Comparison of ENCODE assay signal across 19 cellular contexts in the genomic region with DNA sequence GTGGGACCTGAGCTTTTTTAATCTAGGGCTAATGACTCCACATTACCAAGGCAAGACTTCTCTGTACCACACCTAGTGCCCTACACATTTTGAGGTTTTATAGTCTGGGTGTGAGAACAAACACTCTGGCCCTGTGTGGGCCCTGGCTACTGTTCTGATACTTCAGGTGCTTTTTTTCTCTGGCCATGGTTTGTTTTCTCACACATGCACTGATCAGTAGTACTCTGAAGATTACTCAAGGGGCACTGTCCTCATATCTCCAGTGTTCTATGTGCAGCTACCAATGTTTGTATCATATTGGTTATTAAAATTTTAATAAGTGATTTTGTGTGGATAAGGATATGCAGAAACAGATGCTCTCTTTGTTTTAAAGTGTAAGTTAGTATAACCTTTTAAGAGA. TPM values are rescaled to one million over a fixed set of nuclear protein-coding genes. Genes with fewer than 3 reads are reported as not detected.
A peak's percentile ranks its signal among the peaks of the same experiment; 100 is the strongest.
DNase-seq lines count a peak whose midpoint lies in the region; ATAC-seq, FAIRE-seq and TF ChIP-seq lines count a peak whose summit lies in the region.
"Had no signal": no experiment of that assay in that cellular context is flagged by ENCODE, and none has a peak within 500 bp of the region (broad histone marks: within the 10 kb centered on the region; RNA-seq: fewer than 3 reads in every experiment).

No MANE protein-coding gene starts in this region.

- H3K36me3 Mint-ChIP-seq in activated CD4-positive, alpha-beta memory T cell treated with anti-CD3 and anti-CD28 coated beads for 36 hours = peaks cover 25% of the 10 kb centered on the region

- SMC1A ChIA-PET in GM12878 (lab: Charles Lee; ENCODE audit: uncharacterized antibody, unreplicated experiment) = no interaction called here

- TF ChIP-seq EP300 in GM12878 (IDR thresholded peaks at IDR 0.05; ENCODE audit: borderline replicate concordance in 1 of 2, control insufficient read depth in 1 of 2, low read depth in 2 of 2, low read length in 2 of 2) = no peak

- no peak for TF ChIP-seq RAD21 in GM12878 (IDR thresholded peaks at IDR 0.05; ENCODE audit: insufficient read depth, low read depth, low read length)

- H3K9ac ChIP-seq in GM12878 (ENCODE audit: control insufficient read depth, insufficient read depth, low read length) = no peak overlapping the region

- no peak for FAIRE-seq in GM12878 (lab: Jason Lieb, UNC)
- FAIRE-seq: GM18507 had no signal

- DNase-seq in GM12878 (ENCODE audit: low read depth, low spot score) (no peak), DMS53 treated with DMSO at 0.1 percent for 48 hours (lab: John Stamatoyannopoulos, UW; ENCODE audit: unreplicated experiment) (no peak), SIG-M5 treated with dmso at 0.1 percent for 504 hours (lab: John Stamatoyannopoulos, UW; ENCODE audit: unreplicated experiment) (no peak)
- DNase-seq in activated CD4-positive, alpha-beta memory T cell treated with anti-CD3 and anti-CD28 coated beads for 36 hours = no peak
- DNase-seq: CD4-positive, CD25-positive, alpha-beta regulatory T cell; IMR-90; Karpas-422; MG63; NCI-H1092; NCI-H2081 treated with DMSO at 0.1 percent for 48 hours; NCI-H510A treated with DMSO at 0.1 percent for 48 hours had no signal

- no peak overlapping the region for H2AFZ ChIP-seq in GM12878 (ENCODE audit: control insufficient read depth, low read depth, low read length)
- H2AFZ ChIP-seq: GM23338 had no signal

- POLR2A ChIA-PET in GM12878 (lab: Charles Lee) = no interaction called here
- POLR2A ChIA-PET in activated CD4-positive, alpha-beta memory T cell treated with anti-CD3 and anti-CD28 coated beads for 36 hours (lab: Charles Lee) = no interaction called here

- H3K27me3 Mint-ChIP-seq in activated CD4-positive, alpha-beta memory T cell treated with anti-CD3 and anti-CD28 coated beads for 36 hours = no peaks in the 10 kb centered on the region
- H3K27me3 Mint-ChIP-seq: B cell; CD4-positive, CD25-positive, alpha-beta regulatory T cell had no signal

- RAD21 ChIA-PET in GM12878 (lab: Charles Lee; ENCODE audit: unreplicated experiment) = no interaction called here

- H3K9me3 Mint-ChIP-seq in activated CD4-positive, alpha-beta memory T cell treated with anti-CD3 and anti-CD28 coated beads for 36 hours = peaks cover 21% of the 10 kb centered on the region

- H3K4me2 ChIP-seq in GM12878 (ENCODE audit: control insufficient read depth, insufficient read depth) = no peak overlapping the region
- H3K4me2 ChIP-seq: GM23338 had no signal

- peaks cover 3% of the 10 kb centered on the region; the same call in 2 of the 3 replicates for H3K9me3 ChIP-seq in GM12878 (replicated peaks; ENCODE audit: control insufficient read depth, insufficient read depth, low read length)

- H3K27ac Mint-ChIP-seq in activated CD4-positive, alpha-beta memory T cell treated with anti-CD3 and anti-CD28 coated beads for 36 hours = no peak overlapping the region
- H3K27ac Mint-ChIP-seq: B cell; GM23338; T-helper 2 cell treated with Interferon-gamma antibody and Interleukin-4, amounts not matched to agents 5 μg/mL and 100 μg/mL, for 36 hours had no signal

- H3K4me1 Mint-ChIP-seq in activated CD4-positive, alpha-beta memory T cell treated with anti-CD3 and anti-CD28 coated beads for 36 hours (ENCODE audit: low read depth) = peaks cover 4% of the 10 kb centered on the region

- TF ChIP-seq POLR2A in GM12878 (IDR thresholded peaks at IDR 0.05; ENCODE audit: low read depth, low read length) = no peak

- no peak overlapping the region for H3K4me3 Mint-ChIP-seq in activated CD4-positive, alpha-beta memory T cell treated with anti-CD3 and anti-CD28 coated beads for 36 hours
- H3K4me3 Mint-ChIP-seq: B cell; GM23338; T-helper 2 cell treated with Interferon-gamma antibody and Interleukin-4, amounts not matched to agents 5 μg/mL and 100 μg/mL, for 36 hours had no signal

- H3K4me1 ChIP-seq in GM12878 (ENCODE audit: control insufficient read depth, insufficient read depth, low read length) = no peaks in the 10 kb centered on the region

- no peaks in the 10 kb centered on the region for H4K20me1 ChIP-seq in GM12878 (ENCODE audit: control insufficient read depth, insufficient read depth)

- H3K4me3 ChIP-seq in GM12878 = no peak overlapping the region
- H3K4me3 ChIP-seq: GM23338, MG63 had no signal

- BruUV-seq in GM12878 (replicated peaks; lab: Mats Ljungman, UMichigan) = no TSS peak

- ATAC-seq in GM18502 (IDR thresholded peaks at IDR 0.05; ENCODE audit: poor library complexity, unreplicated experiment) = peak; percentile 42
- peak; percentile 45 for ATAC-seq in GM19351 (IDR thresholded peaks at IDR 0.05; ENCODE audit: unreplicated experiment)
- ATAC-seq in HG03159 (IDR thresholded peaks at IDR 0.05; ENCODE audit: unreplicated experiment) = peak; percentile 56
- peak; percentile 71 for ATAC-seq in GM12878
- no peak for ATAC-seq in esophagus mucosa
- ATAC-seq: GM23338 had no signal

- H3K27me3 ChIP-seq in GM12878 (replicated peaks in 1 of 2; ENCODE audit: control insufficient read depth in 2 of 2, insufficient read depth in 2 of 2, low read length in 1 of 2) = no peaks in the 10 kb centered on the region
- H3K27me3 ChIP-seq: MG63 had no signal

- no peak overlapping the region for H3K27ac ChIP-seq in GM12878 (ENCODE audit: control insufficient read depth, insufficient read depth)

- H3K79me2 ChIP-seq in GM12878 (ENCODE audit: control insufficient read depth, insufficient read depth, low read length) = no peaks in the 10 kb centered on the region

- intact Hi-C loops in GM12878 (cut with micrococcal nuclease; ENCODE audit: unreplicated experiment) = no loop called here
- intact Hi-C loops in activated CD4-positive, alpha-beta memory T cell treated with anti-CD3 and anti-CD28 coated beads for 36 hours (cut with micrococcal nuclease) = no loop called here

- TF ChIP-seq CTCF in GM12878 (IDR thresholded peaks at IDR 0.05 in 2 of 3, conservative IDR thresholded peaks at IDR 0.05 in 1 of 3; ENCODE audit: control insufficient read depth in 2 of 3, extremely low read depth in 1 of 3, insufficient read depth in 1 of 3, low read depth in 3 of 3, low read length in 3 of 3) = no peak

- CTCF ChIA-PET in GM12878 (lab: Yijun Ruan, JAX) = no interaction called here
- CTCF ChIA-PET in activated CD4-positive, alpha-beta memory T cell treated with anti-CD3 and anti-CD28 coated beads for 36 hours (lab: Charles Lee) = interaction anchor here (0.6 kb wide), 1 partner anchor 297 kb away, joined by 3 read pairs; no protein-coding TSS in a partner anchor

- in situ Hi-C loops in GM12878 (cut with MboI) = no loop called here

- no peaks in the 10 kb centered on the region for H3K36me3 ChIP-seq in GM12878 (ENCODE audit: control insufficient read depth in 2 of 2, insufficient read depth in 2 of 2, low read length in 1 of 2)
- H3K36me3 ChIP-seq: MG63 had no signal

TF ChIP-seq in GM12878, 131 proteins besides CTCF, POLR2A, EP300 and RAD21:
- TF ChIP-seq YY1 (IDR thresholded peaks at IDR 0.05; ENCODE audit: low read depth, low read length) = no peak
- TF ChIP-seq E2F4 (IDR thresholded peaks at IDR 0.05; ENCODE audit: low read depth, low read length) = no peak
- TF ChIP-seq ZNF217 (IDR thresholded peaks at IDR 0.05) = no peak
- no peak for TF ChIP-seq HDAC6 (IDR thresholded peaks at IDR 0.05; ENCODE audit: unreplicated experiment)
- TF ChIP-seq PML (IDR thresholded peaks at IDR 0.05; ENCODE audit: low read length) = no peak
- TF ChIP-seq IKZF1 (conservative IDR thresholded peaks at IDR 0.05) = no peak
- no peak for TF ChIP-seq WRNIP1 (IDR thresholded peaks at IDR 0.05; ENCODE audit: borderline replicate concordance, low read depth, low read length)
- TF ChIP-seq ZSCAN29 (IDR thresholded peaks at IDR 0.05) = no peak
- TF ChIP-seq NBN (IDR thresholded peaks at IDR 0.05) = no peak
- TF ChIP-seq FOS (IDR thresholded peaks at IDR 0.05; ENCODE audit: borderline replicate concordance, extremely low read depth, insufficient read length) = no peak
- no peak for TF ChIP-seq ATF7 (IDR thresholded peaks at IDR 0.05; ENCODE audit: low read depth)
- TF ChIP-seq SMC3 (IDR thresholded peaks at IDR 0.05; ENCODE audit: borderline replicate concordance, low read length) = no peak
- TF ChIP-seq RCOR1 (conservative IDR thresholded peaks at IDR 0.05; ENCODE audit: low read depth, low read length) = no peak
- TF ChIP-seq SUZ12 (IDR thresholded peaks at IDR 0.05; ENCODE audit: unreplicated experiment) = no peak
- no peak for TF ChIP-seq ZNF274 (IDR thresholded peaks at IDR 0.05; ENCODE audit: insufficient read depth, insufficient read length)

RNA-seq across cellular contexts. Expression of gene C9orf40, which starts 5.9 kb away (rescaled TPM):
- total RNA-seq in GM12878 (2013; cell fraction: nucleolus; rRNA removed) = 5.7 and 7.5 TPM in 2 replicates
- total RNA-seq in GM12878 (2014; rRNA removed) (6.8 and 9.3 TPM in 2 replicates), GM12878 (2014; rRNA removed; fragmentation: Illumina TruSeq; extraction: Trizol) (7.1 and 7.6 TPM in 2 replicates), GM12878 (2021) (18.5 and 21.5 TPM in 2 replicates), esophagus mucosa (3.7 TPM)
- polyA plus RNA-seq in GM12878 (2011; ENCODE audit: low read depth) = 2.7 TPM
- polyA plus RNA-seq in GM12878 (2011; rRNA removed) (9.8 and 16.4 TPM in 2 replicates), GM12878 (2014; fragmentation: Illumina TruSeq; extraction: Trizol) (9.8 and 10.2 TPM in 2 replicates), GM12878 (2014; fragmentation: Nextera tagmentation; extraction: Ambion mirVana) (10 to 100 TPM in 1 of 2 experiments, 1 to 10 TPM in 1; 7.8 to 14.1 TPM), GM12878 (2014; rRNA removed) (13.2 and 14.6 TPM in 2 replicates), GM12878 (2016; fragmentation: Nextera tagmentation; extraction: Ambion mirVana) (10 to 100 TPM; 29.5 to 30.9 TPM)
- 3.3 and 4.5 TPM in 2 replicates for polyA plus RNA-seq in GM12878 (2011; cell fraction: cytosol; rRNA removed)
- polyA plus RNA-seq in GM12878 (2011; cell fraction: nucleus; rRNA removed) = 5.7 and 7.1 TPM in 2 replicates
- polyA plus RNA-seq in GM12878 (2012) = 6.4 and 8.4 TPM in 2 replicates
- polyA minus RNA-seq in GM12878 (2011; rRNA and poly(A)+ RNA removed) = 0.88 and 0.98 TPM in 2 replicates
- 2.8 and 4.3 TPM in 2 replicates for polyA minus RNA-seq in GM12878 (2011; cell fraction: cytosol; rRNA and poly(A)+ RNA removed)
- 3.7 and 5.9 TPM in 2 replicates for polyA minus RNA-seq in GM12878 (2011; cell fraction: nucleus; rRNA and poly(A)+ RNA removed)
- total RNA-seq in activated CD4-positive, alpha-beta memory T cell treated with anti-CD3 and anti-CD28 coated beads for 36 hours = 10 to 100 TPM; 17.6 to 18.3 TPM
